Comparison of ENCODE assay signal across 15 cellular contexts in genomic region chr4:73451404-73451803, GRCh38. TPM values are rescaled to one million over a fixed set of nuclear protein-coding genes. Genes with fewer than 3 reads are reported as not detected.
DNase-seq lines count a peak whose midpoint lies in the region; ATAC-seq and TF ChIP-seq lines count a peak whose summit lies in the region.
"Had no signal": no experiment of that assay in that cellular context is flagged by ENCODE, and none has a peak within 500 bp of the region (broad histone marks: within the 10 kb centered on the region; RNA-seq: fewer than 3 reads in every experiment).

No MANE protein-coding gene starts in this region.

- no peaks in the 10 kb centered on the region for H3K9me3 Mint-ChIP-seq in activated T-cell treated with anti-CD3 and anti-CD28 coated beads, Interleukin-2, amount 50 U/mL, for 72 hours
- no peaks in the 10 kb centered on the region for H3K9me3 Mint-ChIP-seq in activated CD8-positive, alpha-beta T cell treated with anti-CD3 and anti-CD28 coated beads for 36 hours
- H3K9me3 Mint-ChIP-seq: activated T-helper 2 cell treated with anti-CD3 and anti-CD28 coated beads, Interferon-gamma antibody, Interleukin-2, Interleukin-4, amounts not matched to agents 10 μg/mL and 5 μg/mL and 100 μg/mL, durations not matched to agents 14 hours and 24 hours and 36 hours; stimulated activated naive B cell treated with anti-CD40 and anti-IgM and Interleukin-4, amounts not matched to agents 10 μg/mL and 1 μg/mL and 100 μg/mL, for 72 hours had no signal

- CTCF ChIA-PET in HEK293 (lab: Yijun Ruan, JAX), result interaction anchor here (0.6 to 1.1 kb wide), 2 partner anchors 16 to 110 kb away, joined by 5 read pairs; partner anchors contain the start of gene AFP
- CTCF ChIA-PET in activated CD8-positive, alpha-beta T cell treated with anti-CD3 and anti-CD28 coated beads for 36 hours (lab: Charles Lee), result interaction anchor here (0.6 kb wide), 1 partner anchor 1368 kb away, joined by 3 read pairs; no protein-coding TSS in a partner anchor

- no peaks in the 10 kb centered on the region for H3K9me3 ChIP-seq in HEK293 (ENCODE audit: control insufficient read depth, insufficient read depth, low read depth, low read length)
- no peaks in the 10 kb centered on the region for H3K9me3 ChIP-seq in body of pancreas
- H3K9me3 ChIP-seq: esophagus squamous epithelium had no signal

- ATAC-seq in body of pancreas (peak; percentile 38), HG02840 (IDR thresholded peaks at IDR 0.05; ENCODE audit: low FRiP score, unreplicated experiment) (no peak)
- no peak for ATAC-seq in activated T-cell treated with anti-CD3 and anti-CD28 coated beads, Interleukin-2, amount 50 U/mL, for 72 hours (replicated peaks in 1 of 2)
- no peak for ATAC-seq in activated CD8-positive, alpha-beta T cell treated with anti-CD3 and anti-CD28 coated beads for 36 hours
- ATAC-seq: stimulated activated naive B cell treated with anti-CD40 and anti-IgM and Interleukin-4, amounts not matched to agents 10 μg/mL and 1 μg/mL and 100 μg/mL, for 72 hours had no signal

- no peak overlapping the region for H3K4me3 ChIP-seq in HEK293 (ENCODE audit: low read depth, low read length)
- no peak overlapping the region for H3K4me3 ChIP-seq in body of pancreas
- H3K4me3 ChIP-seq: esophagus squamous epithelium had no signal

- DNase-seq in NCI-H2081 (lab: John Stamatoyannopoulos, UW), result peak; percentile 78 to 94
- DNase-seq in body of pancreas, result peak in 2 of 4 donors; percentile 29 to 52
- DNase-seq in myocyte (ENCODE audit: low read depth), result peak; percentile 31
- DNase-seq in NCI-H2227 treated with DMSO at 0.1 percent for 48 hours (lab: John Stamatoyannopoulos, UW), result no peak
- no peak for DNase-seq in activated T-cell treated with anti-CD3 and anti-CD28 coated beads, Interleukin-2, amount 50 U/mL, for 72 hours
- DNase-seq in activated CD8-positive, alpha-beta T cell treated with anti-CD3 and anti-CD28 coated beads for 36 hours, result no peak
- DNase-seq: activated CD4-positive, alpha-beta T cell treated with anti-CD3 and anti-CD28 coated beads for 1 hour; caudate nucleus; DND-41; esophagus squamous epithelium; stimulated activated naive B cell treated with anti-CD40 and anti-IgM and Interleukin-4, amounts not matched to agents 10 μg/mL and 1 μg/mL and 100 μg/mL, for 72 hours had no signal

- H3K27ac Mint-ChIP-seq in activated T-cell treated with anti-CD3 and anti-CD28 coated beads, Interleukin-2, amount 50 U/mL, for 72 hours, result no peak overlapping the region
- no peak overlapping the region for H3K27ac Mint-ChIP-seq in activated CD8-positive, alpha-beta T cell treated with anti-CD3 and anti-CD28 coated beads for 36 hours
- H3K27ac Mint-ChIP-seq: activated T-helper 2 cell treated with anti-CD3 and anti-CD28 coated beads, Interferon-gamma antibody, Interleukin-2, Interleukin-4, amounts not matched to agents 10 μg/mL and 5 μg/mL and 100 μg/mL, durations not matched to agents 14 hours and 24 hours and 36 hours; stimulated activated naive B cell treated with anti-CD40 and anti-IgM and Interleukin-4, amounts not matched to agents 10 μg/mL and 1 μg/mL and 100 μg/mL, for 72 hours had no signal

- TF ChIP-seq POLR2A in body of pancreas (IDR thresholded peaks at IDR 0.05), result no peak

- 29 to 34% methylated on average over 3 of the region's 3 CpGs for WGBS in body of pancreas, 2 donors

- no peaks in the 10 kb centered on the region for H3K36me3 ChIP-seq in HEK293 (ENCODE audit: control insufficient read depth in 2 of 2, insufficient read depth in 1 of 2, low read length in 2 of 2)
- H3K36me3 ChIP-seq in body of pancreas (replicated peaks in 1 of 2; ENCODE audit: insufficient read depth in 1 of 2, low read depth in 2 of 2), result no peaks in the 10 kb centered on the region
- H3K36me3 ChIP-seq: esophagus squamous epithelium had no signal

- H3K27me3 ChIP-seq in body of pancreas, result no peaks in the 10 kb centered on the region
- H3K27me3 ChIP-seq: esophagus squamous epithelium had no signal

- peaks cover 6% of the 10 kb centered on the region for H3K27me3 Mint-ChIP-seq in activated T-cell treated with anti-CD3 and anti-CD28 coated beads, Interleukin-2, amount 50 U/mL, for 72 hours (ENCODE audit: low read depth)
- peaks cover 6% of the 10 kb centered on the region for H3K27me3 Mint-ChIP-seq in activated CD8-positive, alpha-beta T cell treated with anti-CD3 and anti-CD28 coated beads for 36 hours

- no peak for TF ChIP-seq CTCF in HEK293 (tag by site-specific recombination; IDR thresholded peaks at IDR 0.05)
- TF ChIP-seq CTCF in body of pancreas (IDR thresholded peaks at IDR 0.05), result no peak
- no peak for TF ChIP-seq CTCF in activated CD8-positive, alpha-beta T cell treated with anti-CD3 and anti-CD28 coated beads for 36 hours (IDR thresholded peaks at IDR 0.05)

- intact Hi-C loops in body of pancreas (cut with DNase I), result no loop called here
- intact Hi-C loops in activated CD8-positive, alpha-beta T cell treated with anti-CD3 and anti-CD28 coated beads for 36 hours (cut with micrococcal nuclease), result no loop called here

- no peaks in the 10 kb centered on the region for H3K4me1 ChIP-seq in HEK293 (ENCODE audit: control insufficient read depth, insufficient read depth, low read length)
- H3K4me1 ChIP-seq in body of pancreas, result peaks cover 18% of the 10 kb centered on the region

- POLR2A ChIA-PET in HEK293 (lab: Yijun Ruan, JAX), result no interaction called here
- POLR2A ChIA-PET in activated CD8-positive, alpha-beta T cell treated with anti-CD3 and anti-CD28 coated beads for 36 hours (lab: Charles Lee), result no interaction called here

- no peak overlapping the region for H3K4me3 Mint-ChIP-seq in activated T-cell treated with anti-CD3 and anti-CD28 coated beads, Interleukin-2, amount 50 U/mL, for 72 hours
- no peak overlapping the region for H3K4me3 Mint-ChIP-seq in activated CD8-positive, alpha-beta T cell treated with anti-CD3 and anti-CD28 coated beads for 36 hours
- H3K4me3 Mint-ChIP-seq: stimulated activated naive B cell treated with anti-CD40 and anti-IgM and Interleukin-4, amounts not matched to agents 10 μg/mL and 1 μg/mL and 100 μg/mL, for 72 hours had no signal

- no peaks in the 10 kb centered on the region for H3K4me1 Mint-ChIP-seq in activated T-cell treated with anti-CD3 and anti-CD28 coated beads, Interleukin-2, amount 50 U/mL, for 72 hours (ENCODE audit: low read depth)
- no peaks in the 10 kb centered on the region for H3K4me1 Mint-ChIP-seq in activated CD8-positive, alpha-beta T cell treated with anti-CD3 and anti-CD28 coated beads for 36 hours (ENCODE audit: low read depth)
- H3K4me1 Mint-ChIP-seq: stimulated activated naive B cell treated with anti-CD40 and anti-IgM and Interleukin-4, amounts not matched to agents 10 μg/mL and 1 μg/mL and 100 μg/mL, for 72 hours had no signal

- H3K27ac ChIP-seq in HEK293 (ENCODE audit: extremely low read depth, low read depth, low read length) (no peak overlapping the region), body of pancreas (peak overlapping the region in 1 of 4 donors; percentile 1)
- H3K27ac ChIP-seq: esophagus squamous epithelium had no signal

- no peaks in the 10 kb centered on the region for H3K36me3 Mint-ChIP-seq in activated T-cell treated with anti-CD3 and anti-CD28 coated beads, Interleukin-2, amount 50 U/mL, for 72 hours (ENCODE audit: insufficient read depth in 2 of 2)
- H3K36me3 Mint-ChIP-seq in activated CD8-positive, alpha-beta T cell treated with anti-CD3 and anti-CD28 coated beads for 36 hours (ENCODE audit: low read depth), result no peaks in the 10 kb centered on the region
- H3K36me3 Mint-ChIP-seq: stimulated activated naive B cell treated with anti-CD40 and anti-IgM and Interleukin-4, amounts not matched to agents 10 μg/mL and 1 μg/mL and 100 μg/mL, for 72 hours had no signal

TF ChIP-seq in HEK293, 187 proteins besides CTCF, POLR2A, EP300 and RAD21 (continues in another document):
- TF ChIP-seq ZNF391 (tag by site-specific recombination; IDR thresholded peaks at IDR 0.05; ENCODE audit: borderline replicate concordance, low read depth) (no peak), ZNF664 (tag by site-specific recombination; IDR thresholded peaks at IDR 0.05) (no peak), IKZF3 (tag by site-specific recombination; IDR thresholded peaks at IDR 0.05) (0 out of 2 replicates have a peak, but pooled peaks have one; percentile 20), HIC1 (tag by site-specific recombination; IDR thresholded peaks at IDR 0.05) (peak; percentile 40; the same call in 1 of the 2 replicates), ZNF76 (tag by site-specific recombination; IDR thresholded peaks at IDR 0.05; ENCODE audit: borderline replicate concordance, low read depth) (no peak), ZNF548 (tag by site-specific recombination; IDR thresholded peaks at IDR 0.05) (no peak)

RNA-seq across cellular contexts. Expression of gene AFP, which starts 15.4 kb away (rescaled TPM):
- total RNA-seq in body of pancreas (not detected), myocyte (1.1 TPM in 1 of 2 replicates, not detected in the other)
- polyA plus RNA-seq in myocyte (2012), result 0.81 TPM
- not detected for total RNA-seq in activated T-cell treated with anti-CD3 and anti-CD28 coated beads, Interleukin-2, amount 50 U/mL, for 72 hours
- total RNA-seq in activated CD8-positive, alpha-beta T cell treated with anti-CD3 and anti-CD28 coated beads for 36 hours, result not detected
- total RNA-seq: activated T-helper 2 cell treated with anti-CD3 and anti-CD28 coated beads, Interferon-gamma antibody, Interleukin-2, Interleukin-4, amounts not matched to agents 10 μg/mL and 5 μg/mL and 100 μg/mL, durations not matched to agents 14 hours and 24 hours and 36 hours; esophagus squamous epithelium; SK-MEL-5 had no signal

RNA-seq across cellular contexts. Expression of gene AFM, which starts 30.1 kb away (rescaled TPM):
- total RNA-seq in body of pancreas (under 1 TPM in 1 of 2 donors, not detected in 1; 0.33 TPM), myocyte (not detected in 2 replicates)
- not detected for polyA plus RNA-seq in myocyte (2012)
- total RNA-seq in activated T-cell treated with anti-CD3 and anti-CD28 coated beads, Interleukin-2, amount 50 U/mL, for 72 hours, result not detected
- total RNA-seq in activated CD8-positive, alpha-beta T cell treated with anti-CD3 and anti-CD28 coated beads for 36 hours, result not detected
- total RNA-seq: activated T-helper 2 cell treated with anti-CD3 and anti-CD28 coated beads, Interferon-gamma antibody, Interleukin-2, Interleukin-4, amounts not matched to agents 10 μg/mL and 5 μg/mL and 100 μg/mL, durations not matched to agents 14 hours and 24 hours and 36 hours; esophagus squamous epithelium; SK-MEL-5 had no signal

RNA-seq across cellular contexts. Expression of gene ALB, which starts 47.3 kb away (rescaled TPM):
- total RNA-seq in body of pancreas (100 to 1,000 TPM; 391 to 538 TPM), myocyte (not detected in 2 replicates)
- not detected for polyA plus RNA-seq in myocyte (2012)
- total RNA-seq in activated T-cell treated with anti-CD3 and anti-CD28 coated beads, Interleukin-2, amount 50 U/mL, for 72 hours, result under 1 TPM in 1 of 2 donors, not detected in 1; 0.42 TPM
- not detected for total RNA-seq in activated CD8-positive, alpha-beta T cell treated with anti-CD3 and anti-CD28 coated beads for 36 hours
- total RNA-seq: activated T-helper 2 cell treated with anti-CD3 and anti-CD28 coated beads, Interferon-gamma antibody, Interleukin-2, Interleukin-4, amounts not matched to agents 10 μg/mL and 5 μg/mL and 100 μg/mL, durations not matched to agents 14 hours and 24 hours and 36 hours; SK-MEL-5 had no signal

Comparison
In these comparisons a context has a peak if more than half of its experiments do, and no peak if none do; other contexts are left out.
1. DNase-seq: peak in NCI-H2081 (2 of 2) and myocyte (single experiment); none in NCI-H2227 treated with DMSO at 0.1 percent for 48 hours (single experiment), activated T-cell treated with anti-CD3 and anti-CD28 coated beads, Interleukin-2, amount 50 U/mL, for 72 hours (0 of 2) and activated CD8-positive, alpha-beta T cell treated with anti-CD3 and anti-CD28 coated beads for 36 hours (single experiment).
2. RNA of gene ALB, which starts 47.3 kb away (total RNA-seq): 391 to 538 TPM in body of pancreas; 0.42 TPM in activated T-cell treated with anti-CD3 and anti-CD28 coated beads, Interleukin-2, amount 50 U/mL, for 72 hours, not detected in activated CD8-positive, alpha-beta T cell treated with anti-CD3 and anti-CD28 coated beads for 36 hours and not detected in myocyte; every median in the first group is over 100 times any median in the second.